In the genomic region with DNA sequence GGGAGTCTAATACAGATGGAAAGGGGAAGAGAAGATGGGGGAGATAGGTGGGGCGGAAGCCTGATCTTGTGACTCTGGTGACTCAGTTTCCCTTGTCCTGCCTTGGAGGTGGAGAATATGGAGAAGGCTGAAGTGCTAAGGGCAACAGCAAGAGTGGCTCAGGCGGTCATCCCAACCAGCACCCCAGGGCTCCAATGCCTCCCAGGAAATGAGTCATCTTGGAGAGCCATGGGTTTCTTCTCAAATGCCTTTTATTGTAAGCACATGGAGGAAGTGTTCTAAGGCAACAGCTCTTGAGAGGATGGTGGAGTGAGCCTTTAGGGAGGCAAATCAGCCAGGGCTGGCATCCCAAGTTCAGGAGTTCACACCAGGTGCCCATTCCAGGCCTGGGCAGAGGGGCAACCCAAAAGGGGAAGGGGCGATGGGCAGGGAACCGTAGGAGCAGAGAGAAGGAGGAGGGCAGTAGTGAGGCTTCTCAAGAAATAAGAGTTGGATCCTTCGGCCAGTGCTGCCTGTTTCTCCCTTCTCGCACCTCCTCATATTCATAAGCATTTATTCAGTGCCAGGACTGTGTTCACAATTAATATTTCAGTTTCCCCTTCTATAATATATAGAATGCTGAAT, we compare ENCODE assay signal across 17 cellular contexts. TPM values are rescaled to one million over a fixed set of nuclear protein-coding genes. Genes with fewer than 3 reads are reported as not detected.
DNase-seq lines count a peak whose midpoint lies in the region; TF ChIP-seq lines count a peak whose summit lies in the region.
"Had no signal": no experiment of that assay in that cellular context is flagged by ENCODE, and none has a peak within 500 bp of the region (broad histone marks: within the 10 kb centered on the region; RNA-seq: fewer than 3 reads in every experiment).

No MANE protein-coding gene starts in this region.

- no peaks in the 10 kb centered on the region for H3K9me3 ChIP-seq in Karpas-422 (ENCODE audit: low read length)
- H3K9me3 ChIP-seq: Caco-2, SJCRH30, testis had no signal

- no peaks in the 10 kb centered on the region for H3K27me3 ChIP-seq in Karpas-422 (ENCODE audit: low read length)
- H3K27me3 ChIP-seq: SJCRH30, testis had no signal

- DNase-seq in SIG-M5 treated with dmso at 0.1 percent for 504 hours (lab: John Stamatoyannopoulos, UW; ENCODE audit: unreplicated experiment) (peak; percentile 51), SIG-M5 (lab: John Stamatoyannopoulos, UW) (no peak), NCI-H226 (peak; percentile 85), choroid plexus epithelial cell (ENCODE audit: low read depth) (peak; percentile 71), renal cortical epithelial cell (ENCODE audit: low read depth) (peak; percentile 83), Karpas-422 (no peak), NOMO-1 (lab: John Stamatoyannopoulos, UW; ENCODE audit: unreplicated experiment in 2 of 2) (no peak)
- DNase-seq in activated T-cell treated with anti-CD3 and anti-CD28 coated beads, Interleukin-2, amount 50 U/mL, for 1 hour: no peak
- DNase-seq: Caco-2; erythroblast; NCI-H1694; NCI-H774; SJCRH30; stimulated activated CD4-positive, alpha-beta T cell treated with anti-CD3 and anti-CD28 coated beads, Interleukin-15, amount 100 ng/mL, for 24 hours; testis; WERI-Rb-1 had no signal

- TF ChIP-seq CTCF in choroid plexus epithelial cell (conservative IDR thresholded peaks at IDR 0.05; ENCODE audit: low read depth, low read length): no peak

- H4K20me1 ChIP-seq in Karpas-422 (ENCODE audit: insufficient read depth, low read depth, low read length): no peaks in the 10 kb centered on the region

- no peak overlapping the region for H3K9ac ChIP-seq in Karpas-422 (ENCODE audit: low read length)

- H3K9me2 ChIP-seq in Karpas-422 (replicated peaks; ENCODE audit: insufficient read depth, low read length): no peaks in the 10 kb centered on the region

- H3K79me2 ChIP-seq in Karpas-422 (ENCODE audit: low read length): no peaks in the 10 kb centered on the region

- no peaks in the 10 kb centered on the region for H3K36me3 ChIP-seq in Karpas-422 (ENCODE audit: insufficient read depth, low read length)
- H3K36me3 ChIP-seq: SJCRH30, WERI-Rb-1 had no signal

- no peak overlapping the region for H3K27ac ChIP-seq in Karpas-422 (ENCODE audit: low read length)
- H3K27ac ChIP-seq: 22Rv1, SJCRH30, testis, WERI-Rb-1 had no signal

- H3K4me3 ChIP-seq in choroid plexus epithelial cell (ENCODE audit: low read depth, low read length) (no peak overlapping the region), Karpas-422 (ENCODE audit: low read length) (no peak overlapping the region)
- H3K4me3 ChIP-seq: SJCRH30, testis had no signal

- no peak overlapping the region for H2AFZ ChIP-seq in Karpas-422 (ENCODE audit: low read length)

- H3K4me1 ChIP-seq in Karpas-422 (ENCODE audit: low read length): peaks cover 9% of the 10 kb centered on the region

- H3K4me2 ChIP-seq in Karpas-422 (ENCODE audit: low read depth, low read length, poor library complexity, severe bottlenecking): no peak overlapping the region

RNA-seq across cellular contexts. Expression of a gene that starts 13.1 kb away (rescaled TPM):
- total RNA-seq in renal cortical epithelial cell: 111 and 163 TPM in 2 replicates
- 191 and 277 TPM in 2 replicates for total RNA-seq in Karpas-422 (2014; rRNA removed; shearing (Covaris generic); ENCODE audit: low replicate concordance)

RNA-seq across cellular contexts. Expression of a gene that starts 46.8 kb away (rescaled TPM):
- total RNA-seq in renal cortical epithelial cell: 105 and 113 TPM in 2 replicates
- total RNA-seq in Karpas-422 (2014; rRNA removed; shearing (Covaris generic); ENCODE audit: low replicate concordance): 38.7 and 54.8 TPM in 2 replicates

Comparison
In these comparisons a context has a peak if more than half of its experiments do, and no peak if none do; other contexts are left out.
1. DNase-seq: peak in SIG-M5 treated with dmso at 0.1 percent for 504 hours (single experiment), NCI-H226 (single experiment), choroid plexus epithelial cell (single experiment) and renal cortical epithelial cell (single experiment); none in SIG-M5 (single experiment), Karpas-422 (single experiment), NOMO-1 (0 of 2) and activated T-cell treated with anti-CD3 and anti-CD28 coated beads, Interleukin-2, amount 50 U/mL, for 1 hour (single experiment).